Comparison of ENCODE assay signal across 8 cellular contexts in genomic region chr9:66900490-66901131, GRCh38. TPM values are rescaled to one million over a fixed set of nuclear protein-coding genes. Genes with fewer than 3 reads are reported as not detected.
DNase-seq lines count a peak whose midpoint lies in the region; ATAC-seq and TF ChIP-seq lines count a peak whose summit lies in the region.
"Not testable (repeated sequence)": the region's sequence is repeated elsewhere in the genome, so short reads cannot be mapped to it uniquely, and the experiment has no call there.

TSS of gene ZNF658 (plus strand) at chr9:66900725. CDS start at chr9:66903562, 2,837 bp downstream.

- not testable (repeated sequence) for H3K4me1 ChIP-seq in gastrocnemius medialis, transverse colon

- H3K27ac ChIP-seq in gastrocnemius medialis = peak within 1 kb of the TSS; percentile 73 to 81 (median 78)
- H3K27ac ChIP-seq in transverse colon = peak within 1 kb of the TSS; percentile 65 to 81 (median 73)

- ATAC-seq in GM18511 (IDR thresholded peaks at IDR 0.05; ENCODE audit: unreplicated experiment) (peak; percentile 98), HG02759 (IDR thresholded peaks at IDR 0.05; ENCODE audit: unreplicated experiment) (peak; percentile 97), left colon (peak; percentile 100), gastrocnemius medialis (peak; percentile 99)

- intact Hi-C loops in left colon (cut with DNase I, micrococcal nuclease); gastrocnemius medialis (cut with DNase I; ENCODE audit: low total_unique reads); transverse colon (cut with DNase I; ENCODE audit: low total_unique reads): not testable (repeated sequence)

- in situ Hi-C loops in gastrocnemius medialis (cut with MboI; ENCODE audit: low sequenced_read_pairs in 4 of 4); transverse colon (cut with MboI; ENCODE audit: low pct_ligation_motif_present in 1 of 4, low pct_unique_long_range_greater_than_20kb in 1 of 4, low sequenced_read_pairs in 3 of 4): not testable (repeated sequence)

- WGBS in transverse colon (ENCODE audit: low coverage in 1 of 2), 2 donors = 0% methylated on average over 2 to 36 of the region's 46 CpGs

- not testable (repeated sequence) for H3K9me3 ChIP-seq in MG63, gastrocnemius medialis, transverse colon

- not testable (repeated sequence) for H3K36me3 ChIP-seq in MG63, gastrocnemius medialis, transverse colon

- peak in 1 of 2 donors; percentile 26 for TF ChIP-seq POLR2A in gastrocnemius medialis (IDR thresholded peaks at IDR 0.05)
- not testable (repeated sequence) for TF ChIP-seq POLR2A in transverse colon (IDR thresholded peaks at IDR 0.05)

- TF ChIP-seq CTCF in gastrocnemius medialis (IDR thresholded peaks at IDR 0.05 in 4 of 5, conservative IDR thresholded peaks at IDR 0.05 in 1 of 5); transverse colon (IDR thresholded peaks at IDR 0.05): not testable (repeated sequence)

- not testable (repeated sequence) for TF ChIP-seq EP300 in transverse colon (IDR thresholded peaks at IDR 0.05; ENCODE audit: low read depth)

- not testable (repeated sequence) for H3K27me3 ChIP-seq in MG63, gastrocnemius medialis, transverse colon

- H3K4me3 ChIP-seq in MG63 = peak within 1 kb of the TSS; percentile 49
- peak within 1 kb of the TSS; percentile 60 to 71 (median 65) for H3K4me3 ChIP-seq in gastrocnemius medialis
- peak within 1 kb of the TSS; percentile 37 to 64 (median 50) for H3K4me3 ChIP-seq in transverse colon

- DNase-seq in MG63 = peak; percentile 78
- DNase-seq in activated CD8-positive, alpha-beta memory T cell treated with anti-CD3 and anti-CD28 coated beads, Interleukin-2, amount 50 U/mL, for 1 hour (ENCODE audit: extremely low read depth) = peak; percentile 7
- DNase-seq in ecto neural progenitor cell (ENCODE audit: low spot score) = peak; percentile 69
- peak; percentile 83 to 87 for DNase-seq in left colon
- peak; percentile 71 to 84 for DNase-seq in gastrocnemius medialis
- peak; percentile 89 for DNase-seq in transverse colon

RNA-seq across cellular contexts. Expression of gene ZNF658, which starts in this region (rescaled TPM):
- total RNA-seq in MG63 (2014; rRNA removed; shearing (Covaris generic); ENCODE audit: low replicate concordance) = 2.9 and 5.2 TPM in 2 replicates
- 1 to 10 TPM; 3.7 to 4.5 TPM for total RNA-seq in left colon
- total RNA-seq in gastrocnemius medialis = 1 to 10 TPM; 2.0 to 5.0 (median 3.8) TPM
- 1 to 10 TPM in 3 of 4 donors, not detected in 1; 2.0 to 5.6 (median 3.1) TPM for total RNA-seq in transverse colon

Comparison
In these comparisons a context has a peak if more than half of its experiments do, and no peak if none do; other contexts are left out.
1. Peak in every context shown above with its lines: DNase-seq, ATAC-seq, H3K4me3 ChIP-seq and H3K27ac ChIP-seq.
2. DNase-seq: peak in every context shown above with its lines; median percentile 89 in transverse colon; 85 in left colon; 78 in MG63; 78 in gastrocnemius medialis; 69 in ecto neural progenitor cell; 7 in activated CD8-positive, alpha-beta memory T cell treated with anti-CD3 and anti-CD28 coated beads, Interleukin-2, amount 50 U/mL, for 1 hour.